ENCODE assay signal across 8 cellular contexts in genomic region chr2:101253013-101253712, GRCh38. TPM values are rescaled to one million over a fixed set of nuclear protein-coding genes. Genes with fewer than 3 reads are reported as not detected.
DNase-seq lines count a peak whose midpoint lies in the region; ATAC-seq and TF ChIP-seq lines count a peak whose summit lies in the region.

No MANE protein-coding gene starts in this region.

- peak overlapping the region; percentile 93 for H3K27ac ChIP-seq in neutrophil
- H3K27ac ChIP-seq in substantia nigra (ENCODE audit: low read depth, low read length, poor library complexity, severe bottlenecking): peak overlapping the region; percentile 80

- peak overlapping the region; percentile 94 to 100 for H3K4me3 Mint-ChIP-seq in activated T-cell treated with anti-CD3 and anti-CD28 coated beads, Interleukin-2, amount 50 U/mL, for 72 hours

- ATAC-seq in GM18909 (IDR thresholded peaks at IDR 0.05; ENCODE audit: poor library complexity, unreplicated experiment) (peak; percentile 52), HG03175 (IDR thresholded peaks at IDR 0.05; ENCODE audit: unreplicated experiment) (peak; percentile 70)
- ATAC-seq in activated T-cell treated with anti-CD3 and anti-CD28 coated beads, Interleukin-2, amount 50 U/mL, for 72 hours (replicated peaks in 1 of 2): peak; percentile 82 to 83

- H3K27me3 ChIP-seq in NT2/D1 (ENCODE audit: insufficient read depth, insufficient read length) (no peaks in the 10 kb centered on the region), neutrophil (no peaks in the 10 kb centered on the region)

- H3K4me1 Mint-ChIP-seq in activated T-cell treated with anti-CD3 and anti-CD28 coated beads, Interleukin-2, amount 50 U/mL, for 72 hours (ENCODE audit: low read depth): peaks cover 61% of the 10 kb centered on the region

- H3K36me3 ChIP-seq in NT2/D1 (ENCODE audit: insufficient read depth, insufficient read length, low read length) (peaks cover 11% of the 10 kb centered on the region), neutrophil (peaks cover 27% of the 10 kb centered on the region)

- no peak for TF ChIP-seq CTCF in fibroblast of the aortic adventitia (IDR thresholded peaks at IDR 0.05; ENCODE audit: insufficient read depth, low read length)
- no peak for TF ChIP-seq CTCF in neutrophil (IDR thresholded peaks at IDR 0.05)

- H3K9ac ChIP-seq in NT2/D1 (ENCODE audit: insufficient read length, low read depth): peak overlapping the region; percentile 99

- H3K4me3 ChIP-seq in NT2/D1 (ENCODE audit: insufficient read length, low read depth) (peak overlapping the region; percentile 99), fibroblast of the aortic adventitia (ENCODE audit: low read depth, low read length) (peak overlapping the region; percentile 98), neutrophil (ENCODE audit: low read depth in 1 of 2, low read length in 1 of 2) (peak overlapping the region; percentile 89 to 97)

- H3K9me3 ChIP-seq in NT2/D1 (ENCODE audit: insufficient read depth, low read length): peaks cover 3% of the 10 kb centered on the region; the same call in 1 of the 2 replicates
- H3K9me3 ChIP-seq in neutrophil: no peaks in the 10 kb centered on the region

- H3K9me3 Mint-ChIP-seq in activated T-cell treated with anti-CD3 and anti-CD28 coated beads, Interleukin-2, amount 50 U/mL, for 72 hours: no peaks in the 10 kb centered on the region

- peak; percentile 54 for DNase-seq in Ammon's horn (ENCODE audit: low spot score)
- DNase-seq in NT2/D1 (ENCODE audit: low read depth, low spot score): peak; percentile 39
- peak; percentile 81 to 85 for DNase-seq in activated T-cell treated with anti-CD3 and anti-CD28 coated beads, Interleukin-2, amount 50 U/mL, for 72 hours
- DNase-seq in fibroblast of the aortic adventitia (ENCODE audit: low read depth): peak; percentile 51
- peak in 22 of 49 donors; percentile 15 to 60 (median 47) for DNase-seq in substantia nigra (lab: John Stamatoyannopoulos, UW)

- H3K36me3 Mint-ChIP-seq in activated T-cell treated with anti-CD3 and anti-CD28 coated beads, Interleukin-2, amount 50 U/mL, for 72 hours (ENCODE audit: insufficient read depth in 2 of 2): peaks cover 4 to 15% of the 10 kb centered on the region in 2 donors

- no peaks in the 10 kb centered on the region for H3K27me3 Mint-ChIP-seq in activated T-cell treated with anti-CD3 and anti-CD28 coated beads, Interleukin-2, amount 50 U/mL, for 72 hours (ENCODE audit: low read depth)

- H3K4me1 ChIP-seq in NT2/D1 (ENCODE audit: insufficient read depth, insufficient read length) (peaks cover 5% of the 10 kb centered on the region), neutrophil (ENCODE audit: control insufficient read depth in 1 of 2, insufficient read depth in 1 of 2, low read depth in 1 of 2, low read length in 1 of 2) (peaks cover 25 to 30% of the 10 kb centered on the region in 2 experiments)

- H3K27ac Mint-ChIP-seq in activated T-cell treated with anti-CD3 and anti-CD28 coated beads, Interleukin-2, amount 50 U/mL, for 72 hours: peak overlapping the region; percentile 92

RNA-seq across cellular contexts. Expression of gene CNOT11, which starts 0.5 kb away (rescaled TPM):
- total RNA-seq in activated T-cell treated with anti-CD3 and anti-CD28 coated beads, Interleukin-2, amount 50 U/mL, for 72 hours: 10 to 100 TPM; 57.4 to 59.3 TPM
- 13.7 and 48.4 TPM in 2 replicates for total RNA-seq in fibroblast of the aortic adventitia (ENCODE audit: low replicate concordance)

RNA-seq across cellular contexts. Expression of gene RNF149, which starts 55.3 kb away (rescaled TPM):
- 10 to 100 TPM; 30.9 to 50.8 TPM for total RNA-seq in activated T-cell treated with anti-CD3 and anti-CD28 coated beads, Interleukin-2, amount 50 U/mL, for 72 hours
- 46.4 and 50.7 TPM in 2 replicates for total RNA-seq in fibroblast of the aortic adventitia (ENCODE audit: low replicate concordance)
